ENCODE assay signal across 36 cellular contexts in genomic region chr7:109983618-109984017, GRCh38.
"Had no signal": no experiment of that assay in that cellular context is flagged by ENCODE, and none has a peak within 500 bp of the region (broad histone marks: within the 10 kb centered on the region; RNA-seq: fewer than 3 reads in every experiment).

No MANE protein-coding gene starts in this region.

- H3K4me3 ChIP-seq: body of pancreas, breast epithelium had no signal

- H3K27me3 ChIP-seq: body of pancreas, brain microvascular endothelial cell, breast epithelium had no signal

- H3K27ac ChIP-seq: body of pancreas, brain microvascular endothelial cell, breast epithelium, WERI-Rb-1 had no signal

- H3K9me3 ChIP-seq: body of pancreas, breast epithelium had no signal

- H3K27ac Mint-ChIP-seq: activated CD4-positive, alpha-beta memory T cell treated with anti-CD3 and anti-CD28 coated beads, Interleukin-2, amount 10 ng/mL, durations not matched to agents 7 days and 5 days; activated CD4-positive, alpha-beta T cell treated with anti-CD3 and anti-CD28 coated beads for 36 hours; activated CD4-positive, alpha-beta T cell treated with anti-CD3 and anti-CD28 coated beads, Interleukin-2, amount 10 ng/mL, durations not matched to agents 7 days and 5 days; activated CD8-positive, alpha-beta memory T cell treated with anti-CD3 and anti-CD28 coated beads, Interleukin-2, amount 10 ng/mL, durations not matched to agents 7 days and 5 days; activated CD8-positive, alpha-beta T cell treated with anti-CD3 and anti-CD28 coated beads, Interleukin-2, amount 10 ng/mL, durations not matched to agents 7 days and 5 days; activated naive CD4-positive, alpha-beta T cell treated with anti-CD3 and anti-CD28 coated beads, Interleukin-2, amount 10 ng/mL, durations not matched to agents 7 days and 5 days; activated naive CD4-positive, alpha-beta T cell treated with anti-CD3 and anti-CD28 coated beads, Interleukin-2, amount 50 U/mL, for 24 hours; activated naive CD8-positive, alpha-beta T cell; activated naive CD8-positive, alpha-beta T cell treated with anti-CD3 and anti-CD28 coated beads, Interleukin-2, amount 10 ng/mL, durations not matched to agents 7 days and 5 days; activated naive CD8-positive, alpha-beta T cell treated with anti-CD3 and anti-CD28 coated beads, Interleukin-2, amount 50 U/mL, for 24 hours; activated T-cell treated with anti-CD3 and anti-CD28 coated beads, Interleukin-2, amount 50 U/mL, for 24 hours; activated T-helper 2 cell treated with anti-CD3 and anti-CD28 coated beads, Interferon-gamma antibody, Interleukin-2, Interleukin-4, amounts not matched to agents 10 μg/mL and 5 μg/mL and 100 μg/mL, durations not matched to agents 14 hours and 24 hours and 36 hours; T-helper 1 cell treated with Interleukin-12 subunit alpha and Interleukin-12 subunit beta and Interleukin-4 antibody, amounts not matched to agents 30 μg/mL and 1 μg/mL, for 36 hours; T-helper 2 cell treated with Interferon-gamma antibody and Interleukin-4, amounts not matched to agents 5 μg/mL and 100 μg/mL, for 36 hours; WTC11 had no signal

- H3K4me1 Mint-ChIP-seq: activated CD4-positive, alpha-beta memory T cell treated with anti-CD3 and anti-CD28 coated beads, Interleukin-2, amount 10 ng/mL, durations not matched to agents 7 days and 5 days; activated CD4-positive, alpha-beta T cell treated with anti-CD3 and anti-CD28 coated beads for 36 hours; activated CD4-positive, alpha-beta T cell treated with anti-CD3 and anti-CD28 coated beads, Interleukin-2, amount 10 ng/mL, durations not matched to agents 7 days and 5 days; activated CD8-positive, alpha-beta memory T cell treated with anti-CD3 and anti-CD28 coated beads, Interleukin-2, amount 10 ng/mL, durations not matched to agents 7 days and 5 days; activated naive CD4-positive, alpha-beta T cell treated with anti-CD3 and anti-CD28 coated beads, Interleukin-2, amount 10 ng/mL, durations not matched to agents 7 days and 5 days; activated naive CD4-positive, alpha-beta T cell treated with anti-CD3 and anti-CD28 coated beads, Interleukin-2, amount 50 U/mL, for 24 hours; activated naive CD8-positive, alpha-beta T cell treated with anti-CD3 and anti-CD28 coated beads, Interleukin-2, amount 10 ng/mL, durations not matched to agents 7 days and 5 days; activated naive CD8-positive, alpha-beta T cell treated with anti-CD3 and anti-CD28 coated beads, Interleukin-2, amount 50 U/mL, for 24 hours had no signal

- H3K27me3 Mint-ChIP-seq: activated CD4-positive, alpha-beta memory T cell treated with anti-CD3 and anti-CD28 coated beads, Interleukin-2, amount 10 ng/mL, durations not matched to agents 7 days and 5 days; activated CD4-positive, alpha-beta T cell treated with anti-CD3 and anti-CD28 coated beads for 36 hours; activated CD8-positive, alpha-beta memory T cell treated with anti-CD3 and anti-CD28 coated beads, Interleukin-2, amount 10 ng/mL, durations not matched to agents 7 days and 5 days; activated naive CD4-positive, alpha-beta T cell treated with anti-CD3 and anti-CD28 coated beads, Interleukin-2, amount 10 ng/mL, durations not matched to agents 7 days and 5 days; activated naive CD8-positive, alpha-beta T cell treated with anti-CD3 and anti-CD28 coated beads, Interleukin-2, amount 10 ng/mL, durations not matched to agents 7 days and 5 days; activated naive CD8-positive, alpha-beta T cell treated with anti-CD3 and anti-CD28 coated beads, Interleukin-2, amount 50 U/mL, for 24 hours had no signal

- DNase-seq: activated CD4-positive, alpha-beta memory T cell treated with anti-CD3 and anti-CD28 coated beads, Interleukin-2, amount 10 ng/mL, durations not matched to agents 7 days and 5 days; activated CD4-positive, alpha-beta T cell treated with anti-CD3 and anti-CD28 coated beads for 1 hour; activated CD4-positive, alpha-beta T cell treated with anti-CD3 and anti-CD28 coated beads for 36 hours; activated CD4-positive, alpha-beta T cell treated with anti-CD3 and anti-CD28 coated beads for 48 hours; activated CD4-positive, alpha-beta T cell treated with anti-CD3 and anti-CD28 coated beads, Interleukin-2, amount 10 ng/mL, durations not matched to agents 7 days and 5 days; activated CD4-positive, alpha-beta T cell treated with anti-CD3 and anti-CD28 coated beads, Interleukin-2, amount 50 U/mL, for 48 hours; activated CD4-positive, CD25-positive, alpha-beta regulatory T cell; activated CD8-positive, alpha-beta memory T cell treated with anti-CD3 and anti-CD28 coated beads for 24 hours; activated CD8-positive, alpha-beta memory T cell treated with anti-CD3 and anti-CD28 coated beads, Interleukin-2, amount 10 ng/mL, durations not matched to agents 7 days and 5 days; activated CD8-positive, alpha-beta memory T cell treated with anti-CD3 and anti-CD28 coated beads, Interleukin-2, amount 50 U/mL, for 48 hours; activated CD8-positive, alpha-beta T cell treated with anti-CD3 and anti-CD28 coated beads, Interleukin-2, amount 10 ng/mL, durations not matched to agents 7 days and 5 days; activated effector memory CD4-positive, alpha-beta T cell treated with Interleukin-2 at 50 U/mL for 16 hours; activated gamma-delta T cell; activated naive CD4-positive, alpha-beta T cell treated with anti-CD3 and anti-CD28 coated beads, Interleukin-2, amount 10 ng/mL, durations not matched to agents 7 days and 5 days; activated naive CD4-positive, alpha-beta T cell treated with Interleukin-2 at 50 U/mL for 16 hours; activated naive CD8-positive, alpha-beta T cell treated with anti-CD3 and anti-CD28 coated beads, Interleukin-2, amount 10 ng/mL, durations not matched to agents 7 days and 5 days; activated naive CD8-positive, alpha-beta T cell treated with anti-CD3 and anti-CD28 coated beads, Interleukin-2, amount 50 U/mL, for 24 hours; activated T-cell treated with anti-CD3 and anti-CD28 coated beads, Interleukin-2, amount 50 U/mL, for 24 hours; activated T-cell treated with anti-CD3 and anti-CD28 coated beads, Interleukin-2, amount 50 U/mL, for 48 hours; aorta; body of pancreas; brain microvascular endothelial cell; central memory CD4-positive, alpha-beta T cell; T-helper 1 cell; T-helper 2 cell; T-helper 9 cell; WERI-Rb-1 had no signal

- ATAC-seq: activated CD4-positive, alpha-beta T cell treated with anti-CD3 and anti-CD28 coated beads for 36 hours; activated CD4-positive, CD25-positive, alpha-beta regulatory T cell treated with anti-CD3 and anti-CD28 coated beads, Interleukin-2, amount 50 U/mL, for 24 hours; activated CD8-positive, alpha-beta memory T cell treated with anti-CD3 and anti-CD28 coated beads, Interleukin-2, amount 10 ng/mL, durations not matched to agents 7 days and 5 days; activated CD8-positive, alpha-beta T cell treated with anti-CD3 and anti-CD28 coated beads, Interleukin-2, amount 10 ng/mL, durations not matched to agents 7 days and 5 days; activated naive CD8-positive, alpha-beta T cell treated with anti-CD3 and anti-CD28 coated beads, Interleukin-2, amount 50 U/mL, for 24 hours; body of pancreas; WTC11 had no signal

- FAIRE-seq: astrocyte had no signal

- H3K4me1 ChIP-seq: body of pancreas, breast epithelium had no signal

- H3K36me3 ChIP-seq: brain microvascular endothelial cell, breast epithelium, WERI-Rb-1 had no signal

- H3K36me3 Mint-ChIP-seq: activated CD8-positive, alpha-beta memory T cell treated with anti-CD3 and anti-CD28 coated beads, Interleukin-2, amount 10 ng/mL, durations not matched to agents 7 days and 5 days; activated naive CD4-positive, alpha-beta T cell treated with anti-CD3 and anti-CD28 coated beads, Interleukin-2, amount 10 ng/mL, durations not matched to agents 7 days and 5 days; activated naive CD4-positive, alpha-beta T cell treated with anti-CD3 and anti-CD28 coated beads, Interleukin-2, amount 50 U/mL, for 24 hours; activated naive CD8-positive, alpha-beta T cell; activated naive CD8-positive, alpha-beta T cell treated with anti-CD3 and anti-CD28 coated beads, Interleukin-2, amount 10 ng/mL, durations not matched to agents 7 days and 5 days had no signal

- H3K9me3 Mint-ChIP-seq: activated CD4-positive, alpha-beta T cell treated with anti-CD3 and anti-CD28 coated beads, Interleukin-2, amount 10 ng/mL, durations not matched to agents 7 days and 5 days; activated naive CD4-positive, alpha-beta T cell treated with anti-CD3 and anti-CD28 coated beads, Interleukin-2, amount 10 ng/mL, durations not matched to agents 7 days and 5 days; activated naive CD4-positive, alpha-beta T cell treated with anti-CD3 and anti-CD28 coated beads, Interleukin-2, amount 50 U/mL, for 24 hours; activated T-cell treated with anti-CD3 and anti-CD28 coated beads, Interleukin-2, amount 50 U/mL, for 24 hours; activated T-helper 2 cell treated with anti-CD3 and anti-CD28 coated beads, Interferon-gamma antibody, Interleukin-2, Interleukin-4, amounts not matched to agents 10 μg/mL and 5 μg/mL and 100 μg/mL, durations not matched to agents 14 hours and 24 hours and 36 hours; T-helper 1 cell treated with Interleukin-12 subunit alpha and Interleukin-12 subunit beta and Interleukin-4 antibody, amounts not matched to agents 30 μg/mL and 1 μg/mL, for 36 hours; T-helper 2 cell treated with Interferon-gamma antibody and Interleukin-4, amounts not matched to agents 5 μg/mL and 100 μg/mL, for 36 hours had no signal

- H3K4me3 Mint-ChIP-seq: activated CD4-positive, alpha-beta memory T cell treated with anti-CD3 and anti-CD28 coated beads, Interleukin-2, amount 10 ng/mL, durations not matched to agents 7 days and 5 days; activated CD4-positive, alpha-beta T cell treated with anti-CD3 and anti-CD28 coated beads for 36 hours; activated CD4-positive, alpha-beta T cell treated with anti-CD3 and anti-CD28 coated beads, Interleukin-2, amount 10 ng/mL, durations not matched to agents 7 days and 5 days; activated CD8-positive, alpha-beta memory T cell treated with anti-CD3 and anti-CD28 coated beads, Interleukin-2, amount 10 ng/mL, durations not matched to agents 7 days and 5 days; activated CD8-positive, alpha-beta T cell treated with anti-CD3 and anti-CD28 coated beads, Interleukin-2, amount 10 ng/mL, durations not matched to agents 7 days and 5 days; activated naive CD4-positive, alpha-beta T cell treated with anti-CD3 and anti-CD28 coated beads, Interleukin-2, amount 10 ng/mL, durations not matched to agents 7 days and 5 days; activated naive CD4-positive, alpha-beta T cell treated with anti-CD3 and anti-CD28 coated beads, Interleukin-2, amount 50 U/mL, for 24 hours; activated naive CD8-positive, alpha-beta T cell; activated naive CD8-positive, alpha-beta T cell treated with anti-CD3 and anti-CD28 coated beads, Interleukin-2, amount 10 ng/mL, durations not matched to agents 7 days and 5 days; activated naive CD8-positive, alpha-beta T cell treated with anti-CD3 and anti-CD28 coated beads, Interleukin-2, amount 50 U/mL, for 24 hours; activated T-cell treated with anti-CD3 and anti-CD28 coated beads, Interleukin-2, amount 50 U/mL, for 24 hours; T-helper 1 cell treated with Interleukin-12 subunit alpha and Interleukin-12 subunit beta and Interleukin-4 antibody, amounts not matched to agents 30 μg/mL and 1 μg/mL, for 36 hours; T-helper 2 cell treated with Interferon-gamma antibody and Interleukin-4, amounts not matched to agents 5 μg/mL and 100 μg/mL, for 36 hours; WTC11 had no signal
